23 cellular contexts compared by ENCODE assay signal in the genomic region with DNA sequence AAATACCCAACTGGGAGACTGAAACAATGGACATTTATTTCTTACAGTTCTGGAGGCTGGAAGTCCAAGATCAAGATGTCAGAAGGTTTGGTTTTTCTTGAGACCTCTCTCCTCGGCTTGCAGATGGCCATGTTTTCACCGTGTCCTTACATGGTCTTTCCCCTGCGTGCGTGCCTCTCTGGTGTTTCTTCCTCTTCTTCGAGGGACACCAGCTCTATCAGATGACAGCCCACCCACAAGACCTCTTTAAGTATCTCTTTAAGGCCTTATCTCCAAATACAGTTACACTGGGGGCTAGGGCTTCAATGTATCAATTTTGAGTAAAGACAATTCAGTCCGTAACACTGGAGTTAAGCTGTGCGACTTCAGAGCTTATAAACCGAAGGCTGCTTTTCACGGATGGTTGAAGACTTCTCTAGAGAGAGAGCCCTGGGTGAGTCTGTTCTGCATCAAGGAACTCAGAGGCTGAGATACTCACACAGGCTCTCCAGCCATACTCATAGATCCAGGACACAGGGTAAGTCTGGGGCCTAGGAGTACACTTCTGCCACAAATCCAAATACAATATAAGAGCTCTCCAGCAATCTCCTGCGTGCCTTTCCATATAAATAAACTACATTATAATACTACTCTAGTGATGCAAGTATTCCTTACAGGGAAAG.
DNase-seq lines count a peak whose midpoint lies in the region; ATAC-seq and TF ChIP-seq lines count a peak whose summit lies in the region.
"Had no signal": no experiment of that assay in that cellular context is flagged by ENCODE, and none has a peak within 500 bp of the region (broad histone marks: within the 10 kb centered on the region; RNA-seq: fewer than 3 reads in every experiment).

No MANE protein-coding gene starts in this region.

- H3K27ac ChIP-seq in lower lobe of right lung: no peak overlapping the region
- H3K27ac ChIP-seq in thyroid gland: no peak overlapping the region
- H3K27ac ChIP-seq: HL-60, RWPE1, SK-N-MC had no signal

- no peaks in the 10 kb centered on the region for H3K27me3 ChIP-seq in lower lobe of right lung (ENCODE audit: low read depth)
- no peaks in the 10 kb centered on the region for H3K27me3 ChIP-seq in thyroid gland

- intact Hi-C loops in lower lobe of right lung (cut with DNase I): no loop called here
- intact Hi-C loops in thyroid gland (cut with DNase I): no loop called here

- in situ Hi-C loops in KBM-7 (cut with MboI; ENCODE audit: low pct_unique_long_range_greater_than_20kb, low sequenced_read_pairs): no loop called here

- H3K4me1 ChIP-seq in lower lobe of right lung (no peaks in the 10 kb centered on the region), thyroid gland (peaks cover 24 to 34% of the 10 kb centered on the region in 2 donors)

- TF ChIP-seq CTCF in lower lobe of right lung (IDR thresholded peaks at IDR 0.05): no peak
- TF ChIP-seq CTCF in thyroid gland (IDR thresholded peaks at IDR 0.05): no peak

- H3K4me3 ChIP-seq in lower lobe of right lung (no peak overlapping the region), thyroid gland (replicated peaks in 1 of 3) (no peak overlapping the region)
- H3K4me3 ChIP-seq: SK-N-MC had no signal

- 55 to 56% methylated on average over 10 of the region's 10 CpGs for WGBS in thyroid gland, 2 donors

- DNase-seq in OCI-M1 (lab: John Stamatoyannopoulos, UW) (peak; percentile 85), lower lobe of right lung (no peak), thyroid gland (peak; percentile 46 to 51), iPS-NIHi11 (ENCODE audit: low spot score) (no peak), KBM-7 (no peak)
- no peak for DNase-seq in activated naive CD4-positive, alpha-beta T cell (lab: John Stamatoyannopoulos, UW)
- DNase-seq: CD4-positive, CD25-positive, alpha-beta regulatory T cell; COR-L47; DMS79; KG1; NCI-H1092; NCI-H2029 treated with DMSO at 0.1 percent for 48 hours; NCI-H2171 treated with DMSO at 0.1 percent for 48 hours; NCI-H446; NCI-H526; SHP77 treated with DMSO at 0.1 percent for 48 hours had no signal

- TF ChIP-seq POLR2A in thyroid gland (IDR thresholded peaks at IDR 0.05): no peak

- no peaks in the 10 kb centered on the region for H3K9me3 ChIP-seq in lower lobe of right lung
- no peaks in the 10 kb centered on the region for H3K9me3 ChIP-seq in thyroid gland

- no peaks in the 10 kb centered on the region for H3K36me3 ChIP-seq in lower lobe of right lung
- no peaks in the 10 kb centered on the region for H3K36me3 ChIP-seq in thyroid gland

- peak; percentile 52 for ATAC-seq in HG02840 (IDR thresholded peaks at IDR 0.05; ENCODE audit: low FRiP score, unreplicated experiment)
- ATAC-seq in lower lobe of right lung: peak; percentile 73 to 78
- no peak for ATAC-seq in GM19023 (IDR thresholded peaks at IDR 0.05; ENCODE audit: unreplicated experiment)
- ATAC-seq: HCT116, HepG2 had no signal

Comparison
In these comparisons a context has a peak if more than half of its experiments do, and no peak if none do; other contexts are left out.
1. DNase-seq: peak in OCI-M1 (single experiment) and thyroid gland (2 of 2); none in lower lobe of right lung (single experiment), activated naive CD4-positive, alpha-beta T cell (0 of 4), iPS-NIHi11 (single experiment) and KBM-7 (single experiment).